16 cellular contexts compared by ENCODE assay signal in the genomic region with DNA sequence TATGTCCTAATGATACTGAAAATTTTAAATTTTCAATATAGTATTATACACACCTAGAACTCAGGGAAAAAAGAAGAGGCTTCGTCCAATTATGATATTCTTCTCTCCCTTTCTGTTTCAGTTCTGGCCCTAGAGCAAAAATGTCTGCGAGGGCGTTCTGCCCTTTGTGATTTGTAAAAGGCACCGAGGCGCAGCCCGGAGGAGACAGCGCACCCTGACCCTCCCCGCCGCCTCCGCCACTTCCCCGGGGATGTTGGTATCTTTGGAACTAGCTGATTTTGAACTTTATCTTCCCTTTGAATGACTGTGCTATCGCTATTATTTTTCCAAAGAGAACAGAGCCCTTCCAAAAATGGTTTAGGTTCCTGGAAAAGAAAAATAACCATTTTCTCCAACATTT.
A peak's percentile ranks its signal among the peaks of the same experiment; 100 is the strongest.
DNase-seq lines count a peak whose midpoint lies in the region; ATAC-seq lines count a peak whose summit lies in the region.
"Had no signal": no experiment of that assay in that cellular context is flagged by ENCODE, and none has a peak within 500 bp of the region (broad histone marks: within the 10 kb centered on the region; RNA-seq: fewer than 3 reads in every experiment).

No MANE protein-coding gene starts in this region.

- no peaks in the 10 kb centered on the region for H3K36me3 Mint-ChIP-seq in naive thymus-derived CD4-positive, alpha-beta T cell
- H3K36me3 Mint-ChIP-seq: activated naive CD8-positive, alpha-beta T cell treated with anti-CD3 and anti-CD28 coated beads for 36 hours had no signal

- H3K56ac ChIP-seq in mesendoderm (ENCODE audit: low read length) = no peak overlapping the region

- in situ Hi-C loops in ACHN (cut with HindIII; ENCODE audit: low pct_ligation_motif_present, low pct_unique_long_range_greater_than_20kb, low sequenced_read_pairs) = no loop called here

- peaks cover 0 to 11% (median 0%) of the 10 kb centered on the region in 7 donors for H3K4me1 Mint-ChIP-seq in naive thymus-derived CD4-positive, alpha-beta T cell

- WGBS in mesendoderm (ENCODE audit: extremely low coverage, insufficient coverage, low lambda C conversion rate) = no CpG with 5 or more reads among the region's 12 CpGs

- no peaks in the 10 kb centered on the region for H3K79me2 ChIP-seq in mesendoderm (ENCODE audit: control insufficient read depth, insufficient read depth, low read length)

- H2BK5ac ChIP-seq in mesendoderm (ENCODE audit: low read length) = no peak overlapping the region

- H3K18ac ChIP-seq in mesendoderm (ENCODE audit: low read length) = no peak overlapping the region

- peaks cover 0 to 4% (median 0%) of the 10 kb centered on the region in 5 donors for H3K27me3 Mint-ChIP-seq in naive thymus-derived CD4-positive, alpha-beta T cell
- H3K27me3 Mint-ChIP-seq: activated naive CD8-positive, alpha-beta T cell treated with anti-CD3 and anti-CD28 coated beads for 36 hours had no signal

- no peak overlapping the region for H2BK120ac ChIP-seq in mesendoderm (ENCODE audit: low read depth, low read length)

- H3K36me3 ChIP-seq in mesendoderm (ENCODE audit: control insufficient read depth, insufficient read depth, low read length) = no peaks in the 10 kb centered on the region
- no peaks in the 10 kb centered on the region for H3K36me3 ChIP-seq in naive thymus-derived CD4-positive, alpha-beta T cell (ENCODE audit: control insufficient read depth in 2 of 3, insufficient read depth in 3 of 3, low read length in 3 of 3)
- H3K36me3 ChIP-seq: cardiac muscle cell had no signal

- no peak overlapping the region for H3K9ac ChIP-seq in mesendoderm (ENCODE audit: low read length)

- no peak overlapping the region for H3K4ac ChIP-seq in mesendoderm (ENCODE audit: low read depth, low read length)

- H3K27ac ChIP-seq in mesendoderm (ENCODE audit: low read depth, low read length) = no peak overlapping the region
- no peak overlapping the region for H3K27ac ChIP-seq in naive thymus-derived CD4-positive, alpha-beta T cell (ENCODE audit: low read depth, low read length)
- H3K27ac ChIP-seq: cardiac muscle cell had no signal

- H3K79me1 ChIP-seq in mesendoderm (ENCODE audit: low read length) = no peaks in the 10 kb centered on the region

- DNase-seq in ACHN (peak; percentile 21), NCI-H69 (lab: John Stamatoyannopoulos, UW) (peak; percentile 19), fibroblast of gingiva (ENCODE audit: low read depth) (peak; percentile 1), mesendoderm (peak; percentile 5), OCI-M2 (lab: John Stamatoyannopoulos, UW; ENCODE audit: unreplicated experiment) (no peak), NCI-H446 treated with DMSO at 0.1 percent for 48 hours (lab: John Stamatoyannopoulos, UW) (no peak)
- no peak for DNase-seq in naive thymus-derived CD4-positive, alpha-beta T cell
- DNase-seq: activated naive CD8-positive, alpha-beta T cell treated with anti-CD3 and anti-CD28 coated beads for 36 hours; activated T-cell treated with anti-CD3 and anti-CD28 coated beads, Interleukin-2, amount 50 U/mL, for 24 hours; endodermal cell; islet precursor cell; NCI-H1417; NCI-H2171; stimulated activated CD4-positive, alpha-beta T cell treated with anti-CD3 and anti-CD28 coated beads, Interleukin-15, amount 100 ng/mL, for 24 hours had no signal

- H4K5ac ChIP-seq in mesendoderm (ENCODE audit: low read length) = no peak overlapping the region

- H3K4me2 ChIP-seq in mesendoderm (ENCODE audit: low read length) = no peak overlapping the region

- CTCF ChIA-PET in naive thymus-derived CD4-positive, alpha-beta T cell (lab: Charles Lee) = no interaction called here

- no peak overlapping the region for H2AK5ac ChIP-seq in mesendoderm (ENCODE audit: low read length)

- no peaks in the 10 kb centered on the region for H3K9me3 ChIP-seq in naive thymus-derived CD4-positive, alpha-beta T cell (ENCODE audit: control insufficient read depth in 2 of 3, low read length in 3 of 3)

- no peaks in the 10 kb centered on the region for H3K4me1 ChIP-seq in mesendoderm (ENCODE audit: control insufficient read depth, low read depth, low read length)
- peaks cover 0 to 6% of the 10 kb centered on the region in 2 donors for H3K4me1 ChIP-seq in naive thymus-derived CD4-positive, alpha-beta T cell (ENCODE audit: control insufficient read depth in 2 of 2, insufficient read depth in 2 of 2, low read length in 2 of 2)

- ATAC-seq in GM21825 (IDR thresholded peaks at IDR 0.05; ENCODE audit: unreplicated experiment) = no peak
- no peak for ATAC-seq in naive thymus-derived CD4-positive, alpha-beta T cell

- H3K23ac ChIP-seq in mesendoderm (ENCODE audit: low read length) = no peak overlapping the region

- POLR2A ChIA-PET in naive thymus-derived CD4-positive, alpha-beta T cell (lab: Charles Lee) = no interaction called here

- no peak overlapping the region for H3K4me3 Mint-ChIP-seq in naive thymus-derived CD4-positive, alpha-beta T cell
- H3K4me3 Mint-ChIP-seq: activated naive CD8-positive, alpha-beta T cell treated with anti-CD3 and anti-CD28 coated beads for 36 hours; activated T-cell treated with anti-CD3 and anti-CD28 coated beads, Interleukin-2, amount 50 U/mL, for 24 hours; endodermal cell had no signal

- no peak overlapping the region for H3K4me3 ChIP-seq in mesendoderm (ENCODE audit: low read length)
- no peak overlapping the region for H3K4me3 ChIP-seq in naive thymus-derived CD4-positive, alpha-beta T cell (ENCODE audit: low read length)
- H3K4me3 ChIP-seq: cardiac muscle cell had no signal

- H3K27ac Mint-ChIP-seq in naive thymus-derived CD4-positive, alpha-beta T cell = no peak overlapping the region
- H3K27ac Mint-ChIP-seq: activated T-cell treated with anti-CD3 and anti-CD28 coated beads, Interleukin-2, amount 50 U/mL, for 24 hours; endodermal cell had no signal

- H3K27me3 ChIP-seq in mesendoderm (ENCODE audit: insufficient read depth, low read length, poor library complexity) = no peaks in the 10 kb centered on the region
- no peaks in the 10 kb centered on the region for H3K27me3 ChIP-seq in naive thymus-derived CD4-positive, alpha-beta T cell (ENCODE audit: control insufficient read depth in 2 of 2, insufficient read depth in 2 of 2, low read length in 2 of 2)
- H3K27me3 ChIP-seq: cardiac muscle cell had no signal

- no peak overlapping the region for H4K8ac ChIP-seq in mesendoderm (ENCODE audit: low read depth, low read length)

- H3K9me3 Mint-ChIP-seq in naive thymus-derived CD4-positive, alpha-beta T cell = peaks cover 0 to 1% (median 0%) of the 10 kb centered on the region in 11 donors
- H3K9me3 Mint-ChIP-seq: activated naive CD8-positive, alpha-beta T cell treated with anti-CD3 and anti-CD28 coated beads for 36 hours; activated T-cell treated with anti-CD3 and anti-CD28 coated beads, Interleukin-2, amount 50 U/mL, for 24 hours had no signal

- no peak overlapping the region for H2BK15ac ChIP-seq in mesendoderm (replicated peaks; ENCODE audit: low read depth)

- intact Hi-C loops in naive thymus-derived CD4-positive, alpha-beta T cell (cut with micrococcal nuclease) = no loop called here

Comparison
In these comparisons a context has a peak if more than half of its experiments do, and no peak if none do; other contexts are left out.
1. DNase-seq: peak in ACHN (single experiment), NCI-H69 (single experiment), fibroblast of gingiva (single experiment) and mesendoderm (single experiment); none in naive thymus-derived CD4-positive, alpha-beta T cell (0 of 9), OCI-M2 (single experiment) and NCI-H446 treated with DMSO at 0.1 percent for 48 hours (single experiment).